Comparison of ENCODE assay signal across 1 cellular context in genomic region chr19:41616785-41617621, GRCh38.
TF ChIP-seq lines count a peak whose summit lies in the region.

No MANE protein-coding gene starts in this region.

TF ChIP-seq in A549, 52 proteins besides CTCF, POLR2A, EP300 and RAD21 (continued from another document):
- peak; percentile 95 for TF ChIP-seq REST (IDR thresholded peaks at IDR 0.05)
- 0 out of 2 replicates have a peak, but pooled peaks have one; percentile 30 for TF ChIP-seq MAX (IDR thresholded peaks at IDR 0.05)
- no peak for TF ChIP-seq KDM1A (IDR thresholded peaks at IDR 0.05; ENCODE audit: low read depth)
- TF ChIP-seq HOXB13 (CRISPR knock-in tag; IDR thresholded peaks at IDR 0.05; ENCODE audit: low read depth) = no peak
- TF ChIP-seq CEBPB (IDR thresholded peaks at IDR 0.05) = 0 out of 4 replicates have a peak, but pooled peaks of 1 of the 2 experiments have one; percentile 3
- TF ChIP-seq TFCP2L1 (CRISPR knock-in tag; IDR thresholded peaks at IDR 0.05) = no peak
- peak; percentile 48 for TF ChIP-seq USF2 (IDR thresholded peaks at IDR 0.05)
- no peak for TF ChIP-seq NPAS2 (CRISPR knock-in tag; IDR thresholded peaks at IDR 0.05; ENCODE audit: borderline replicate concordance)
- TF ChIP-seq MAZ (IDR thresholded peaks at IDR 0.05; ENCODE audit: borderline replicate concordance, low read depth, low read length) = no peak
- TF ChIP-seq KDM5A (IDR thresholded peaks at IDR 0.05) = no peak
- no peak for TF ChIP-seq CBX8 (IDR thresholded peaks at IDR 0.05)
- 0 out of 2 replicates have a peak, but pooled peaks have one; percentile 16 for TF ChIP-seq HOXB5 (CRISPR knock-in tag; IDR thresholded peaks at IDR 0.05)
- TF ChIP-seq HDAC2 (IDR thresholded peaks at IDR 0.05) = no peak
- TF ChIP-seq HEYL (CRISPR knock-in tag; IDR thresholded peaks at IDR 0.05) = no peak
- TF ChIP-seq TP53 (CRISPR knock-in tag; IDR thresholded peaks at IDR 0.05) = no peak
- TF ChIP-seq JUN (IDR thresholded peaks at IDR 0.05) = no peak
- TF ChIP-seq HMGXB4 (CRISPR knock-in tag; IDR thresholded peaks at IDR 0.05; ENCODE audit: borderline replicate concordance) = no peak
